20 cellular contexts compared by ENCODE assay signal in the genomic region with DNA sequence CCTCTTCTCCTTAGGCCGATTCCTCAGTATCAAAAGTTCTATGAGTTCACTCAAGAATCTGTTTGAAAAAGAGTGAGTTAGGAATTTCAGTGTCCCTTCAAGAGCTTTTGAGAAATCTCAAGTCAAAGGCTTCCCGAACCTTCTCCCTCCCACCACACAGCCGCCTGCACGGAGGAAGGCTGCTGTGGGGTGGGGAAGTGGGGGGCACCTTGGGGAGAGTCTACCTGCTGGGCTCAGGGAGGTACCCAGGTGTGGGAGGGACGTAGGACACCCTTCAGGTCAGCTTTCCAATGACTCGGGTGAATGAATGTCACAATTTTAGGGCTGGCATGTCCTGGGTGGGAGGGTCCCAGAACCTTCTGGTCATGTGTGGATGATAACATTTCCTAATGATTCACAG. TPM values are rescaled to one million over a fixed set of nuclear protein-coding genes. Genes with fewer than 3 reads are reported as not detected.
DNase-seq lines count a peak whose midpoint lies in the region; ATAC-seq, FAIRE-seq and TF ChIP-seq lines count a peak whose summit lies in the region.
"Had no signal": no experiment of that assay in that cellular context is flagged by ENCODE, and none has a peak within 500 bp of the region (broad histone marks: within the 10 kb centered on the region; RNA-seq: fewer than 3 reads in every experiment).

No MANE protein-coding gene starts in this region.

- TF ChIP-seq POLR2A in HCT116 (IDR thresholded peaks at IDR 0.05; ENCODE audit: borderline replicate concordance, extremely low read depth, insufficient read depth, insufficient read length) (no peak), HepG2 (IDR thresholded peaks at IDR 0.05; ENCODE audit: insufficient read depth in 1 of 2, low read depth in 2 of 2, low read length in 2 of 2) (no peak)

- ATAC-seq in HCT116 (no peak), PC-3 (no peak), HepG2 (no peak)

- in situ Hi-C loops in HepG2 (cut with HindIII; ENCODE audit: extremely low pct_ligation_motif_present, low pct_unique_long_range_greater_than_20kb) = loop anchor here (5.0 to 25.0 kb wide), 3 partner anchors 164 to 551 kb away; a partner anchor contains a TSS

- TF ChIP-seq RAD21 in HCT116 (IDR thresholded peaks at IDR 0.05; ENCODE audit: low read depth) (no peak), HepG2 (CRISPR knock-in tag; IDR thresholded peaks at IDR 0.05) (no peak)

- 58% methylated on average over 6 of the region's 6 CpGs for WGBS in HepG2 (ENCODE audit: low lambda C conversion rate)
- WGBS in smooth muscle cell (ENCODE audit: low lambda C conversion rate) = 84% methylated on average over 6 of the region's 6 CpGs

- FAIRE-seq in HepG2 (lab: Jason Lieb, UNC) = no peak
- FAIRE-seq: pancreas had no signal

- H3K9me2 ChIP-seq in HCT116 (ENCODE audit: insufficient read depth) = no peaks in the 10 kb centered on the region
- no peaks in the 10 kb centered on the region for H3K9me2 ChIP-seq in PC-3 (replicated peaks; ENCODE audit: low read length)

- intact Hi-C loops in HCT116 (cut with micrococcal nuclease) (loop anchor here (2.0 to 10.0 kb wide), 4 partner anchors 168 to 494 kb away; no protein-coding TSS in a partner anchor), PC-3 (cut with micrococcal nuclease) (loop anchor here (10.0 kb wide), 2 partner anchors 264 to 504 kb away; no protein-coding TSS in a partner anchor), HepG2 (cut with micrococcal nuclease; ENCODE audit: unreplicated experiment) (loop anchor here (2.0 kb wide), 1 partner anchor 270 kb away; no protein-coding TSS in a partner anchor)

- H3K9ac ChIP-seq in HCT116 (ENCODE audit: low read length) = no peak overlapping the region
- no peak overlapping the region for H3K9ac ChIP-seq in PC-3 (ENCODE audit: low read length)
- H3K9ac ChIP-seq in HepG2 (ENCODE audit: insufficient read depth, low read depth, low read length) = no peak overlapping the region
- H3K9ac ChIP-seq in smooth muscle cell (ENCODE audit: low read depth) = no peak overlapping the region

- CTCF ChIA-PET in HCT116 (lab: Charles Lee) (interaction anchor here (0.7 to 13.0 kb wide), 14 partner anchors 8 to 496 kb away, joined by 3 to 191 read pairs (median 7); a partner anchor contains a TSS), PC-3 (lab: Charles Lee) (interaction anchor here (0.6 to 0.8 kb wide), 4 partner anchors 12 to 192 kb away, joined by 3 to 4 read pairs (median 4); no protein-coding TSS in a partner anchor), HepG2 (lab: Yijun Ruan, JAX; ENCODE audit: low intra/inter-chr PET ratio, low total read pairs) (interaction anchor here (1.2 kb wide), 2 partner anchors 95 to 269 kb away, joined by 5 read pairs; no protein-coding TSS in a partner anchor)

- no TSS peak for BruUV-seq in HCT116 (replicated peaks; lab: Mats Ljungman, UMichigan)
- BruUV-seq in PC-3 (replicated peaks; lab: Mats Ljungman, UMichigan) = no TSS peak
- no TSS peak for BruUV-seq in HepG2 (replicated peaks; lab: Mats Ljungman, UMichigan)

- H3K36me3 ChIP-seq in HCT116 (ENCODE audit: control insufficient read depth in 1 of 2, insufficient read depth in 2 of 2, low read length in 2 of 2) (no peaks in the 10 kb centered on the region), PC-3 (ENCODE audit: low read depth, low read length) (no peaks in the 10 kb centered on the region), HepG2 (replicated peaks in 1 of 2; ENCODE audit: control insufficient read depth in 1 of 2, insufficient read depth in 2 of 2, low read length in 2 of 2) (no peaks in the 10 kb centered on the region), smooth muscle cell (ENCODE audit: low read depth) (no peaks in the 10 kb centered on the region)
- H3K36me3 ChIP-seq: esophagus squamous epithelium, gastrocnemius medialis, MG63, pancreas, transverse colon had no signal

- TF ChIP-seq EP300 in HepG2 (IDR thresholded peaks at IDR 0.05; ENCODE audit: low read depth in 2 of 2, low read length in 2 of 2) (no peak), HepG2 (CRISPR knock-in tag; IDR thresholded peaks at IDR 0.05; ENCODE audit: borderline replicate concordance) (no peak)

- H3F3A ChIP-seq in PC-3 (ENCODE audit: low read length, unreplicated experiment) (no peaks in the 10 kb centered on the region), smooth muscle cell (ENCODE audit: low read depth) (no peaks in the 10 kb centered on the region)

- H3K27me3 ChIP-seq in HCT116 (ENCODE audit: insufficient read depth, low read length) = no peaks in the 10 kb centered on the region
- H3K27me3 ChIP-seq in PC-3 (ENCODE audit: low read length) = 0 out of 2 replicates have a peak, but pooled peaks cover under 1% of the 10 kb centered on the region
- 0 out of 5 replicates have a peak, but pooled peaks cover 0 to 1% of the 10 kb centered on the region in 2 experiments for H3K27me3 ChIP-seq in HepG2 (ENCODE audit: control insufficient read depth in 1 of 2, insufficient read depth in 2 of 2, low read length in 2 of 2)
- H3K27me3 ChIP-seq in smooth muscle cell (ENCODE audit: low read depth) = peaks cover 8% of the 10 kb centered on the region

- RAD21 ChIA-PET in HCT116 (lab: Charles Lee; ENCODE audit: low non-redundant PET in 1 of 2, low total read pairs in 2 of 2, uncharacterized antibody in 2 of 2, unreplicated experiment in 2 of 2) = interaction anchor here in 1 of 2 experiments (1.0 kb wide), 1 partner anchor 269 kb away, joined by 3 read pairs; no protein-coding TSS in a partner anchor

- H3K4me2 ChIP-seq in HCT116 (ENCODE audit: low read length) (no peak overlapping the region), PC-3 (ENCODE audit: low read length) (no peak overlapping the region), HepG2 (ENCODE audit: low read depth, low read length) (peak overlapping the region; percentile 26; the same call in 1 of the 2 replicates), smooth muscle cell (peak overlapping the region; percentile 41)

- no peak overlapping the region for H3K27ac ChIP-seq in HCT116 (ENCODE audit: low read depth, low read length)
- H3K27ac ChIP-seq in PC-3 (ENCODE audit: low read length) = no peak overlapping the region
- no peak overlapping the region for H3K27ac ChIP-seq in HepG2 (ENCODE audit: extremely low read length, insufficient read depth, low read length)
- H3K27ac ChIP-seq in smooth muscle cell (ENCODE audit: low read depth) = no peak overlapping the region
- H3K27ac ChIP-seq: esophagus squamous epithelium, gastrocnemius medialis, pancreas, transverse colon had no signal

- H3K4me3 ChIP-seq in HCT116 (replicated peaks in 1 of 2; ENCODE audit: low read depth in 1 of 2, low read length in 2 of 2) (no peak overlapping the region), PC-3 (ENCODE audit: low read length) (no peak overlapping the region), HepG2 (replicated peaks in 1 of 3; ENCODE audit: insufficient read depth in 1 of 3, low read depth in 2 of 3, low read length in 3 of 3) (no peak overlapping the region), smooth muscle cell (no peak overlapping the region)
- H3K4me3 ChIP-seq: esophagus squamous epithelium, gastrocnemius medialis, MG63, pancreas, transverse colon had no signal

- no peak for DNase-seq in HCT116 (ENCODE audit: low read depth, low spot score)
- DNase-seq in PC-3 = no peak
- DNase-seq in HepG2 (ENCODE audit: low spot score) = no peak
- DNase-seq in smooth muscle cell (lab: John Stamatoyannopoulos, UW; ENCODE audit: unreplicated experiment) = no peak
- DNase-seq in foreskin melanocyte = no peak
- no peak for DNase-seq in stimulated activated CD4-positive, alpha-beta T cell treated with anti-CD3 and anti-CD28 coated beads, Interleukin-2, amount 100 ng/mL, for 24 hours
- DNase-seq in LoVo (ENCODE audit: low spot score) = no peak
- DNase-seq: esophagus squamous epithelium, NCI-H524 treated with DMSO at 0.1 percent for 48 hours had no signal

- POLR2A ChIA-PET in HCT116 (lab: Charles Lee) (no interaction called here), PC-3 (lab: Charles Lee; ENCODE audit: unreplicated experiment) (no interaction called here), HepG2 (lab: Yijun Ruan, JAX) (no interaction called here)

- H3K79me2 ChIP-seq in HCT116 (ENCODE audit: insufficient read depth, low read length) = no peaks in the 10 kb centered on the region
- H3K79me2 ChIP-seq in PC-3 (ENCODE audit: low read length) = no peaks in the 10 kb centered on the region
- no peaks in the 10 kb centered on the region for H3K79me2 ChIP-seq in HepG2 (ENCODE audit: insufficient read depth, low read length)
- no peaks in the 10 kb centered on the region for H3K79me2 ChIP-seq in smooth muscle cell (ENCODE audit: low read depth)

- H3K4me1 ChIP-seq in HCT116 (ENCODE audit: control insufficient read depth in 1 of 2, insufficient read depth in 2 of 2, low read length in 2 of 2) (peaks cover 0 to 9% of the 10 kb centered on the region in 2 experiments; a peak in 1 of 4 replicates), PC-3 (ENCODE audit: insufficient read depth, low read length) (no peaks in the 10 kb centered on the region), HepG2 (ENCODE audit: insufficient read depth, low read length) (no peaks in the 10 kb centered on the region), smooth muscle cell (ENCODE audit: low read depth) (peaks cover 4% of the 10 kb centered on the region)
- H3K4me1 ChIP-seq: gastrocnemius medialis, pancreas, transverse colon had no signal

- TF ChIP-seq CTCF in HCT116 (IDR thresholded peaks at IDR 0.05 in 2 of 3, conservative IDR thresholded peaks at IDR 0.05 in 1 of 3; ENCODE audit: borderline replicate concordance in 1 of 3, insufficient read depth in 1 of 3, low read depth in 2 of 3, low read length in 2 of 3) (no peak), PC-3 (conservative IDR thresholded peaks at IDR 0.05; ENCODE audit: low read depth, low read length) (no peak), HepG2 (CRISPR knock-in tag; IDR thresholded peaks at IDR 0.05) (no peak), smooth muscle cell (IDR thresholded peaks at IDR 0.05; ENCODE audit: borderline replicate concordance, insufficient read depth, poor library complexity, severe bottlenecking) (no peak)

- H2AFZ ChIP-seq in HCT116 (ENCODE audit: low read depth, low read length, poor library complexity, severe bottlenecking) (peak overlapping the region; percentile 62), PC-3 (ENCODE audit: low read length) (peak overlapping the region; percentile 49; the same call in 1 of the 2 replicates), HepG2 (ENCODE audit: low read length) (no peak overlapping the region), smooth muscle cell (ENCODE audit: low read depth) (peak overlapping the region; percentile 56)

- H4K20me1 ChIP-seq in HCT116 (ENCODE audit: insufficient read depth) = no peaks in the 10 kb centered on the region
- H4K20me1 ChIP-seq in PC-3 (ENCODE audit: low read length) = no peaks in the 10 kb centered on the region
- no peaks in the 10 kb centered on the region for H4K20me1 ChIP-seq in HepG2 (ENCODE audit: insufficient read depth, low read length)
- H4K20me1 ChIP-seq in smooth muscle cell (ENCODE audit: low read depth) = no peaks in the 10 kb centered on the region

- no peaks in the 10 kb centered on the region for H3K9me3 ChIP-seq in HCT116 (ENCODE audit: control insufficient read depth in 1 of 2, insufficient read depth in 1 of 2, low read depth in 1 of 2, low read length in 2 of 2)
- H3K9me3 ChIP-seq in PC-3 (ENCODE audit: low read length) = no peaks in the 10 kb centered on the region
- no peaks in the 10 kb centered on the region for H3K9me3 ChIP-seq in HepG2 (ENCODE audit: low read length)
- H3K9me3 ChIP-seq in smooth muscle cell (replicated peaks; ENCODE audit: low read depth) = no peaks in the 10 kb centered on the region
- H3K9me3 ChIP-seq: esophagus squamous epithelium, gastrocnemius medialis, MG63, pancreas, transverse colon had no signal

RNA-seq across cellular contexts. Expression of a gene that starts 17.5 kb away (rescaled TPM):
- total RNA-seq in HCT116 (2021; ENCODE audit: unreplicated experiment) = not detected
- not detected in 2 replicates for polyA plus RNA-seq in HCT116 (2012)
- not detected in 2 replicates for total RNA-seq in PC-3 (2014; rRNA removed)
- total RNA-seq in HepG2 (2016; rRNA removed; fragmentation: Illumina TruSeq; extraction: Trizol) = not detected in 2 replicates
- not detected in 2 replicates for total RNA-seq in HepG2 (2016; cell fraction: cytosol; rRNA removed; fragmentation: Illumina TruSeq; extraction: Trizol; ENCODE audit: low read depth)
- not detected in 2 replicates for total RNA-seq in HepG2 (2016; cell fraction: insoluble cytoplasmic fraction; rRNA removed; fragmentation: Illumina TruSeq; extraction: Trizol)
- total RNA-seq in HepG2 (2016; cell fraction: membrane; rRNA removed; fragmentation: Illumina TruSeq; extraction: Trizol) = not detected in 2 replicates
- total RNA-seq in HepG2 (2016; cell fraction: nucleus; rRNA removed; fragmentation: Illumina TruSeq; extraction: Trizol) = not detected in 2 replicates
- polyA plus RNA-seq in HepG2 (2011; rRNA removed) = not detected in 2 replicates
- not detected in 2 replicates for polyA plus RNA-seq in HepG2 (2011; cell fraction: cytosol; rRNA removed)
- not detected in 2 replicates for polyA plus RNA-seq in HepG2 (2011; cell fraction: nucleus; rRNA removed)
- not detected in 2 replicates for polyA plus RNA-seq in HepG2 (2012)
- not detected in 2 replicates for polyA plus RNA-seq in HepG2 (2016; cell fraction: cytosol; fragmentation: Illumina TruSeq; extraction: Trizol; ENCODE audit: low read depth)
- polyA plus RNA-seq in HepG2 (2016; cell fraction: insoluble cytoplasmic fraction; fragmentation: Illumina TruSeq; extraction: Trizol; ENCODE audit: low read depth) = not detected in 2 replicates
- not detected in 2 replicates for polyA plus RNA-seq in HepG2 (2016; cell fraction: membrane; fragmentation: Illumina TruSeq; extraction: Trizol; ENCODE audit: low read depth)
- not detected in 2 replicates for polyA plus RNA-seq in HepG2 (2016; cell fraction: nucleus; fragmentation: Illumina TruSeq; extraction: Trizol; ENCODE audit: insufficient read depth, low read depth)
- polyA minus RNA-seq in HepG2 (2011; rRNA and poly(A)+ RNA removed; ENCODE audit: low replicate concordance) = not detected in 2 replicates
- not detected in 2 replicates for polyA minus RNA-seq in HepG2 (2011; cell fraction: cytosol; rRNA and poly(A)+ RNA removed)
- polyA minus RNA-seq in HepG2 (2011; cell fraction: nucleus; rRNA and poly(A)+ RNA removed) = not detected in 2 replicates
- total RNA-seq in smooth muscle cell = 589 and 667 TPM in 2 replicates
- polyA plus RNA-seq in smooth muscle cell = 1,209 and 1,397 TPM in 2 replicates
- total RNA-seq: activated CD4-positive, alpha-beta T cell treated with anti-CD3 and anti-CD28 coated beads for 36 hours; activated CD8-positive, alpha-beta T cell treated with anti-CD3 and anti-CD28 coated beads, Interleukin-2, amount 10 ng/mL, durations not matched to agents 7 days and 5 days; Calu3; CD4-positive, CD25-positive, alpha-beta regulatory T cell had no signal
- polyA plus RNA-seq: CD4-positive, CD25-positive, alpha-beta regulatory T cell; IgD-negative memory B cell; immature natural killer cell had no signal

RNA-seq across cellular contexts. Expression of a gene that starts 25.5 kb away (rescaled TPM):
- total RNA-seq in HCT116 (2021; ENCODE audit: unreplicated experiment) (not detected), PC-3 (2014; rRNA removed) (not detected in 2 replicates), HepG2 (2016; rRNA removed; fragmentation: Illumina TruSeq; extraction: Trizol) (not detected in 2 replicates), smooth muscle cell (not detected in 2 replicates)
- polyA plus RNA-seq in HCT116 (2012) = not detected in 2 replicates
- total RNA-seq in HepG2 (2016; cell fraction: cytosol; rRNA removed; fragmentation: Illumina TruSeq; extraction: Trizol; ENCODE audit: low read depth) = not detected in 2 replicates
- not detected in 2 replicates for total RNA-seq in HepG2 (2016; cell fraction: insoluble cytoplasmic fraction; rRNA removed; fragmentation: Illumina TruSeq; extraction: Trizol)
- total RNA-seq in HepG2 (2016; cell fraction: membrane; rRNA removed; fragmentation: Illumina TruSeq; extraction: Trizol) = not detected in 2 replicates
- not detected in 2 replicates for total RNA-seq in HepG2 (2016; cell fraction: nucleus; rRNA removed; fragmentation: Illumina TruSeq; extraction: Trizol)
- polyA plus RNA-seq in HepG2 (2011; rRNA removed) (not detected in 2 replicates), smooth muscle cell (not detected in 2 replicates)
- not detected in 2 replicates for polyA plus RNA-seq in HepG2 (2011; cell fraction: cytosol; rRNA removed)
- polyA plus RNA-seq in HepG2 (2011; cell fraction: nucleus; rRNA removed) = not detected in 2 replicates
- not detected in 2 replicates for polyA plus RNA-seq in HepG2 (2012)
- polyA plus RNA-seq in HepG2 (2016; cell fraction: cytosol; fragmentation: Illumina TruSeq; extraction: Trizol; ENCODE audit: low read depth) = not detected in 2 replicates
- not detected in 2 replicates for polyA plus RNA-seq in HepG2 (2016; cell fraction: insoluble cytoplasmic fraction; fragmentation: Illumina TruSeq; extraction: Trizol; ENCODE audit: low read depth)
- polyA plus RNA-seq in HepG2 (2016; cell fraction: membrane; fragmentation: Illumina TruSeq; extraction: Trizol; ENCODE audit: low read depth) = not detected in 2 replicates
- not detected in 2 replicates for polyA plus RNA-seq in HepG2 (2016; cell fraction: nucleus; fragmentation: Illumina TruSeq; extraction: Trizol; ENCODE audit: insufficient read depth, low read depth)
- not detected in 2 replicates for polyA minus RNA-seq in HepG2 (2011; rRNA and poly(A)+ RNA removed; ENCODE audit: low replicate concordance)
- polyA minus RNA-seq in HepG2 (2011; cell fraction: cytosol; rRNA and poly(A)+ RNA removed) = not detected in 2 replicates
- polyA minus RNA-seq in HepG2 (2011; cell fraction: nucleus; rRNA and poly(A)+ RNA removed) = not detected in 2 replicates
- total RNA-seq: activated CD4-positive, alpha-beta T cell treated with anti-CD3 and anti-CD28 coated beads for 36 hours; activated CD8-positive, alpha-beta T cell treated with anti-CD3 and anti-CD28 coated beads, Interleukin-2, amount 10 ng/mL, durations not matched to agents 7 days and 5 days; Calu3; CD4-positive, CD25-positive, alpha-beta regulatory T cell; esophagus squamous epithelium; gastrocnemius medialis; left colon; pancreas; transverse colon had no signal
- polyA plus RNA-seq: CD4-positive, CD25-positive, alpha-beta regulatory T cell; IgD-negative memory B cell; immature natural killer cell; pancreas had no signal

Comparison
In these comparisons a context has a peak if more than half of its experiments do, and no peak if none do; other contexts are left out.
1. H3K4me2 ChIP-seq: peak in HepG2 (single experiment) and smooth muscle cell (single experiment); none in HCT116 (single experiment) and PC-3 (single experiment).
2. RNA of a gene that starts 17.5 kb away (total RNA-seq): 589 to 667 TPM in smooth muscle cell; not detected in HCT116 (single experiment), not detected in PC-3 and not detected in HepG2; every median in the first group is over 100 times any median in the second.